In the genomic region with DNA sequence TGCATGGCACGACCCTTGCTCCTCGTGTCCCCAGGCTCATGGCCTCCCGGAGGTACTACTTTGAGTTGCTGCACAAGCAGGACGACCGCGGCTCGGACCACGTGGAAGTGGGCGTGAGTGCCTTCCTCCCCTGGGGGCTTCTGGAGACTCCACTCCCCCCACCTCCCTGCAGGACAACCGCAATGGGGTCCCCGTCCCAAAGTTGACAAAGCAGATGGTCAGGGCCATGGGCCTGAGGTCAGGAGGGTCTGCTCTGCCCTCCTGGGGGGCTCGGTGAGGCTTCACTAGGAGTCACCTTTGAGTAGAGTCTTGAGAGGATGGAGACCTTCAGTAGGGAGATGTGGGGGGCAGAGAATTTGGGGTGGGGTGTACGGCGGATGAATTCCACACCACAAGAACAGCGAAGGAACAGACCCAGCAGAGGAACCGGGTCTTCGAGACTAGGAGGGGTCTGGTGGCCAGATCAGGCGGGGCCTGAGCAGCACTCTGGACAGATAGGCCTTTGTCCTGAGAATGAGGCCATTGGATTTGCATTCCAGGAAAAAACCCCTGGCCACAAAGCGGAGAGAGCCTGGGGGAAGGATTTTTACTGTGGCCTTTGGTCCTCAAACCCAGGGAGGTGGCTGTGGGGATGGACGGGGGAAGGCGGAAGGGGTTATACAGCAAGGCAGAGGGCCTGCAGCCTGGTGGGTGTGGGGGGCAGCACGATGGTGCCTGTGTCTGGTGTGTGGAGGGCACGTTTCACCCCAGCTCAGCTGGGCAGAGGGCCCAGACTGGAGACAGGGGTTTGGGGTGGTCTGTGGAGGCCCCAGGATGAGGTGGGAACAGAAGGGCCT, we compare ENCODE assay signal across 16 cellular contexts. TPM values are rescaled to one million over a fixed set of nuclear protein-coding genes. Genes with fewer than 3 reads are reported as not detected.
DNase-seq lines count a peak whose midpoint lies in the region; ATAC-seq and TF ChIP-seq lines count a peak whose summit lies in the region.
"Had no signal": no experiment of that assay in that cellular context is flagged by ENCODE, and none has a peak within 500 bp of the region (broad histone marks: within the 10 kb centered on the region; RNA-seq: fewer than 3 reads in every experiment).

No MANE protein-coding gene starts in this region.

- peaks cover 0 to 10% (median 2%) of the 10 kb centered on the region in 4 donors for H3K4me1 Mint-ChIP-seq in CD4-positive, CD25-positive, alpha-beta regulatory T cell
- peaks cover 35% of the 10 kb centered on the region for H3K4me1 Mint-ChIP-seq in neural crest cell
- H3K4me1 Mint-ChIP-seq in stimulated activated naive CD8-positive, alpha-beta T cell treated with anti-CD3 and anti-CD28 coated beads, Interleukin-15, amount 100 ng/mL, for 72 hours, result peaks cover 27% of the 10 kb centered on the region

- no peaks in the 10 kb centered on the region for H3K4me1 ChIP-seq in CD4-positive, CD25-positive, alpha-beta regulatory T cell (ENCODE audit: control insufficient read depth, insufficient read depth, low read length, poor library complexity, severe bottlenecking)
- H3K4me1 ChIP-seq: BE2C, parathyroid adenoma, SJCRH30 had no signal

- H3K9me3 ChIP-seq in CD4-positive, CD25-positive, alpha-beta regulatory T cell (ENCODE audit: control insufficient read depth in 2 of 2, low read length in 2 of 2), result no peaks in the 10 kb centered on the region
- H3K9me3 ChIP-seq: BE2C, SJCRH30 had no signal

- peaks cover 18% of the 10 kb centered on the region for H3K27me3 Mint-ChIP-seq in CD4-positive, CD25-positive, alpha-beta regulatory T cell
- peaks cover 6% of the 10 kb centered on the region for H3K27me3 Mint-ChIP-seq in neural crest cell (ENCODE audit: low read depth)
- H3K27me3 Mint-ChIP-seq in stimulated activated naive CD8-positive, alpha-beta T cell treated with anti-CD3 and anti-CD28 coated beads, Interleukin-15, amount 100 ng/mL, for 72 hours, result peaks cover 23% of the 10 kb centered on the region

- H3K4me3 Mint-ChIP-seq in CD4-positive, CD25-positive, alpha-beta regulatory T cell, result no peak overlapping the region
- peak overlapping the region; percentile 88 for H3K4me3 Mint-ChIP-seq in neural crest cell
- no peak overlapping the region for H3K4me3 Mint-ChIP-seq in stimulated activated naive CD8-positive, alpha-beta T cell treated with anti-CD3 and anti-CD28 coated beads, Interleukin-15, amount 100 ng/mL, for 72 hours
- H3K4me3 Mint-ChIP-seq: activated B cell treated with CpG ODN at 0.5 μM for 24 hours; dendritic cell treated with granulocyte-macrophage colony-stimulating factor and Interleukin-4, amounts not matched to agents 40 ng/mL and 50 ng/mL, for 4 days had no signal

- H3K36me3 Mint-ChIP-seq in CD4-positive, CD25-positive, alpha-beta regulatory T cell, result no peaks in the 10 kb centered on the region
- H3K36me3 Mint-ChIP-seq in neural crest cell (ENCODE audit: low read depth), result peaks cover 21% of the 10 kb centered on the region

- no peak for TF ChIP-seq CTCF in neural crest cell (conservative IDR thresholded peaks at IDR 0.05)

- ATAC-seq in CD4-positive, CD25-positive, alpha-beta regulatory T cell (ENCODE audit: low read depth in 2 of 2), result no peak
- ATAC-seq in GM21529 (IDR thresholded peaks at IDR 0.05; ENCODE audit: unreplicated experiment) (no peak), GM21737 (IDR thresholded peaks at IDR 0.05; ENCODE audit: unreplicated experiment) (no peak)
- no peak for ATAC-seq in stimulated activated naive CD8-positive, alpha-beta T cell treated with anti-CD3 and anti-CD28 coated beads, Interleukin-15, amount 100 ng/mL, for 72 hours

- H3K27ac ChIP-seq in CD4-positive, CD25-positive, alpha-beta regulatory T cell (ENCODE audit: insufficient read depth, low read length, poor library complexity, severe bottlenecking), result no peak overlapping the region
- H3K27ac ChIP-seq: parathyroid adenoma, SJCRH30 had no signal

- H3K36me3 ChIP-seq in CD4-positive, CD25-positive, alpha-beta regulatory T cell (ENCODE audit: control insufficient read depth, insufficient read depth, low read length), result no peaks in the 10 kb centered on the region
- H3K36me3 ChIP-seq: BE2C, SJCRH30 had no signal

- no peak for DNase-seq in CD4-positive, CD25-positive, alpha-beta regulatory T cell
- DNase-seq in HuH-7 (ENCODE audit: low spot score) (peak; percentile 87), epidermal melanocyte (ENCODE audit: insufficient read length, low spot score) (peak; percentile 100), neural crest cell (ENCODE audit: low read depth, low spot score) (peak; percentile 55), SHP77 (lab: John Stamatoyannopoulos, UW) (no peak)
- no peak for DNase-seq in stimulated activated naive CD8-positive, alpha-beta T cell treated with anti-CD3 and anti-CD28 coated beads, Interleukin-15, amount 100 ng/mL, for 72 hours
- DNase-seq: activated B cell treated with CpG ODN at 0.5 μM for 24 hours, BE2C, mammary epithelial cell, NCI-H2029 treated with DMSO at 0.1 percent for 48 hours had no signal

- H3K4me3 ChIP-seq in CD4-positive, CD25-positive, alpha-beta regulatory T cell (ENCODE audit: low read depth, low read length), result no peak overlapping the region
- H3K4me3 ChIP-seq: SJCRH30 had no signal

- H3K9me3 Mint-ChIP-seq in CD4-positive, CD25-positive, alpha-beta regulatory T cell, result peaks cover 0 to 4% (median 0%) of the 10 kb centered on the region in 7 donors
- H3K9me3 Mint-ChIP-seq in neural crest cell, result peaks cover 2% of the 10 kb centered on the region
- H3K9me3 Mint-ChIP-seq in stimulated activated naive CD8-positive, alpha-beta T cell treated with anti-CD3 and anti-CD28 coated beads, Interleukin-15, amount 100 ng/mL, for 72 hours, result no peaks in the 10 kb centered on the region
- H3K9me3 Mint-ChIP-seq: activated B cell treated with CpG ODN at 0.5 μM for 24 hours; dendritic cell treated with granulocyte-macrophage colony-stimulating factor and Interleukin-4, amounts not matched to agents 40 ng/mL and 50 ng/mL, for 4 days had no signal

- no peaks in the 10 kb centered on the region for H3K27me3 ChIP-seq in CD4-positive, CD25-positive, alpha-beta regulatory T cell (ENCODE audit: control insufficient read depth, insufficient read depth, low read length)
- H3K27me3 ChIP-seq: SJCRH30 had no signal

- peak overlapping the region in 2 of 3 donors; percentile 82 to 86 for H3K27ac Mint-ChIP-seq in CD4-positive, CD25-positive, alpha-beta regulatory T cell
- H3K27ac Mint-ChIP-seq in neural crest cell (ENCODE audit: unreplicated experiment), result peak overlapping the region; percentile 90
- peak overlapping the region in 1 of 2 donors; percentile 91 for H3K27ac Mint-ChIP-seq in stimulated activated naive CD8-positive, alpha-beta T cell treated with anti-CD3 and anti-CD28 coated beads, Interleukin-15, amount 100 ng/mL, for 72 hours
- H3K27ac Mint-ChIP-seq: activated B cell treated with CpG ODN at 0.5 μM for 24 hours; dendritic cell treated with granulocyte-macrophage colony-stimulating factor and Interleukin-4, amounts not matched to agents 40 ng/mL and 50 ng/mL, for 4 days had no signal

RNA-seq across cellular contexts. Expression of gene B4GALNT4, which starts 4.6 kb away (rescaled TPM):
- total RNA-seq in CD4-positive, CD25-positive, alpha-beta regulatory T cell, result 0.99 TPM
- polyA plus RNA-seq in CD4-positive, CD25-positive, alpha-beta regulatory T cell, result not detected
- 179 and 201 TPM in 2 replicates for total RNA-seq in neural crest cell
- total RNA-seq: activated B cell treated with CpG ODN at 0.5 μM for 24 hours, HT-29 had no signal

RNA-seq across cellular contexts. Expression of gene PKP3, which starts 20.1 kb away (rescaled TPM):
- 0.30 TPM for total RNA-seq in CD4-positive, CD25-positive, alpha-beta regulatory T cell
- polyA plus RNA-seq in CD4-positive, CD25-positive, alpha-beta regulatory T cell, result under 1 TPM in 3 of 4 donors, not detected in 1; 0.09 to 0.75 (median 0.27) TPM
- 0.42 and 1.7 TPM in 2 replicates for total RNA-seq in neural crest cell
- total RNA-seq: SJCRH30 had no signal

RNA-seq across cellular contexts. Expression of gene SIGIRR, which starts 40.9 kb away (rescaled TPM):
- total RNA-seq in CD4-positive, CD25-positive, alpha-beta regulatory T cell, result 387 TPM
- 100 to 1,000 TPM; 213 to 274 (median 220) TPM for polyA plus RNA-seq in CD4-positive, CD25-positive, alpha-beta regulatory T cell
- 14.5 and 15.9 TPM in 2 replicates for total RNA-seq in neural crest cell
- total RNA-seq: SJCRH30 had no signal

RNA-seq across cellular contexts. Expression of gene IFITM3, which starts 53.3 kb away (rescaled TPM):
- 6.7 TPM for total RNA-seq in CD4-positive, CD25-positive, alpha-beta regulatory T cell
- polyA plus RNA-seq in CD4-positive, CD25-positive, alpha-beta regulatory T cell, result 10 to 100 TPM in 2 of 4 donors, 1 to 10 TPM in 2; 3.5 to 94.8 (median 42.6) TPM
- total RNA-seq in neural crest cell, result 156 and 165 TPM in 2 replicates

Comparison
In these comparisons a context has a peak if more than half of its experiments do, and no peak if none do; other contexts are left out.
1. DNase-seq: peak in HuH-7 (single experiment), epidermal melanocyte (single experiment) and neural crest cell (single experiment); none in CD4-positive, CD25-positive, alpha-beta regulatory T cell (0 of 3), stimulated activated naive CD8-positive, alpha-beta T cell treated with anti-CD3 and anti-CD28 coated beads, Interleukin-15, amount 100 ng/mL, for 72 hours (0 of 2) and SHP77 (0 of 2).
2. RNA of gene B4GALNT4, which starts 4.6 kb away (total RNA-seq): 179 to 201 TPM in neural crest cell; 0.99 TPM in CD4-positive, CD25-positive, alpha-beta regulatory T cell (single experiment); every median in the first group is over 10 times any median in the second.
3. RNA of gene SIGIRR, which starts 40.9 kb away (total RNA-seq): 387 TPM in CD4-positive, CD25-positive, alpha-beta regulatory T cell (single experiment); 14.5 to 15.9 TPM in neural crest cell; every median in the first group is over 10 times any median in the second.